21 cellular contexts compared by ENCODE assay signal in genomic region chr11:65584102-65584501, GRCh38. TPM values are rescaled to one million over a fixed set of nuclear protein-coding genes. Genes with fewer than 3 reads are reported as not detected.
DNase-seq lines count a peak whose midpoint lies in the region; ATAC-seq, FAIRE-seq and TF ChIP-seq lines count a peak whose summit lies in the region.
"Had no signal": no experiment of that assay in that cellular context is flagged by ENCODE, and none has a peak within 500 bp of the region (broad histone marks: within the 10 kb centered on the region; RNA-seq: fewer than 3 reads in every experiment).

No MANE protein-coding gene starts in this region.

- no peaks in the 10 kb centered on the region for H3K36me3 Mint-ChIP-seq in activated naive CD4-positive, alpha-beta T cell treated with anti-CD3 and anti-CD28 coated beads, Interleukin-2, amount 50 U/mL, for 24 hours
- no peaks in the 10 kb centered on the region for H3K36me3 Mint-ChIP-seq in neural crest cell (ENCODE audit: low read depth)

- TF ChIP-seq POLR2A in GM12878 (IDR thresholded peaks at IDR 0.05; ENCODE audit: low read depth, low read length): peak; percentile 66

- no peak for TF ChIP-seq EP300 in GM12878 (IDR thresholded peaks at IDR 0.05; ENCODE audit: borderline replicate concordance in 1 of 2, control insufficient read depth in 1 of 2, low read depth in 2 of 2, low read length in 2 of 2)

- no peak overlapping the region for H3K4me3 ChIP-seq in GM12878

- intact Hi-C loops in GM12878 (cut with micrococcal nuclease; ENCODE audit: unreplicated experiment): no loop called here

- no peaks in the 10 kb centered on the region for H3K9me3 Mint-ChIP-seq in activated naive CD4-positive, alpha-beta T cell treated with anti-CD3 and anti-CD28 coated beads, Interleukin-2, amount 50 U/mL, for 24 hours
- no peaks in the 10 kb centered on the region for H3K9me3 Mint-ChIP-seq in neural crest cell
- H3K9me3 Mint-ChIP-seq: endodermal cell had no signal

- no peaks in the 10 kb centered on the region for H4K20me1 ChIP-seq in GM12878 (ENCODE audit: control insufficient read depth, insufficient read depth)

- H3K27ac ChIP-seq in GM12878 (ENCODE audit: control insufficient read depth, insufficient read depth) (no peak overlapping the region), temporal lobe (ENCODE audit: low read depth, low read length) (peak overlapping the region; percentile 55)
- H3K27ac ChIP-seq: brain microvascular endothelial cell had no signal

- no peak overlapping the region for H3K4me2 ChIP-seq in GM12878 (ENCODE audit: control insufficient read depth, insufficient read depth)

- CTCF ChIA-PET in GM12878 (lab: Yijun Ruan, JAX): interaction anchor here (2.3 kb wide), 1 partner anchor 10 kb away, joined by 9 read pairs; no protein-coding TSS in a partner anchor

- POLR2A ChIA-PET in GM12878 (lab: Charles Lee): no interaction called here

- H3K27ac Mint-ChIP-seq in activated naive CD4-positive, alpha-beta T cell treated with anti-CD3 and anti-CD28 coated beads, Interleukin-2, amount 50 U/mL, for 24 hours: peak overlapping the region; percentile 30
- no peak overlapping the region for H3K27ac Mint-ChIP-seq in neural crest cell (ENCODE audit: unreplicated experiment)
- H3K27ac Mint-ChIP-seq: endodermal cell had no signal

- in situ Hi-C loops in GM12878 (cut with MboI): no loop called here

- H3K27me3 ChIP-seq in GM12878 (replicated peaks in 1 of 2; ENCODE audit: control insufficient read depth in 2 of 2, insufficient read depth in 2 of 2, low read length in 1 of 2): no peaks in the 10 kb centered on the region
- H3K27me3 ChIP-seq: brain microvascular endothelial cell had no signal

- no peak for DNase-seq in activated naive CD4-positive, alpha-beta T cell treated with anti-CD3 and anti-CD28 coated beads, Interleukin-2, amount 50 U/mL, for 16 hours
- DNase-seq in GM12878 (ENCODE audit: low read depth, low spot score) (no peak), neural crest cell (ENCODE audit: low read depth, low spot score) (no peak), mesenteric fat pad (ENCODE audit: low spot score) (no peak), NOMO-1 treated with DMSO at 0.1 percent for 48 hours (lab: John Stamatoyannopoulos, UW; ENCODE audit: unreplicated experiment) (no peak)
- DNase-seq: activated naive CD4-positive, alpha-beta T cell treated with Interleukin-2 at 50 U/mL for 16 hours; brain microvascular endothelial cell; KG1; midbrain; MV-4-11; NCI-H1694 treated with DMSO at 0.1 percent for 48 hours; NCI-H526 treated with DMSO at 0.1 percent for 48 hours; SHP77 treated with DMSO at 0.1 percent for 48 hours; stimulated activated CD4-positive, alpha-beta T cell treated with anti-CD3 and anti-CD28 coated beads, Interleukin-12 subunit alpha, Interleukin-12 subunit beta, amount 100 ng/mL, for 4 hours had no signal

- H3K36me3 ChIP-seq in GM12878 (ENCODE audit: control insufficient read depth in 2 of 2, insufficient read depth in 2 of 2, low read length in 1 of 2): peaks cover 17% of the 10 kb centered on the region in 2 experiments; a peak in 3 of 4 replicates

- RAD21 ChIA-PET in GM12878 (lab: Charles Lee; ENCODE audit: unreplicated experiment): interaction anchor here (0.6 kb wide), 1 partner anchor 58 kb away, joined by 3 read pairs; no protein-coding TSS in a partner anchor

- peaks cover 20% of the 10 kb centered on the region for H3K79me2 ChIP-seq in GM12878 (ENCODE audit: control insufficient read depth, insufficient read depth, low read length)

- H3K27me3 Mint-ChIP-seq in activated naive CD4-positive, alpha-beta T cell treated with anti-CD3 and anti-CD28 coated beads, Interleukin-2, amount 50 U/mL, for 24 hours: no peaks in the 10 kb centered on the region
- H3K27me3 Mint-ChIP-seq in neural crest cell (ENCODE audit: low read depth): no peaks in the 10 kb centered on the region

- no peak overlapping the region for H3K9ac ChIP-seq in GM12878 (ENCODE audit: control insufficient read depth, insufficient read depth, low read length)

- TF ChIP-seq RAD21 in GM12878 (IDR thresholded peaks at IDR 0.05; ENCODE audit: insufficient read depth, low read depth, low read length): no peak

- peaks cover 23% of the 10 kb centered on the region for H3K4me1 Mint-ChIP-seq in activated naive CD4-positive, alpha-beta T cell treated with anti-CD3 and anti-CD28 coated beads, Interleukin-2, amount 50 U/mL, for 24 hours
- peaks cover 27% of the 10 kb centered on the region for H3K4me1 Mint-ChIP-seq in neural crest cell
- H3K4me1 Mint-ChIP-seq: endodermal cell had no signal

- H3K4me1 ChIP-seq in GM12878 (ENCODE audit: control insufficient read depth, insufficient read depth, low read length): peaks cover 38% of the 10 kb centered on the region

- no peaks in the 10 kb centered on the region for H3K9me3 ChIP-seq in GM12878 (replicated peaks; ENCODE audit: control insufficient read depth, insufficient read depth, low read length)

- 74% methylated on average over 8 of the region's 8 CpGs for WGBS in GM12878 (ENCODE audit: insufficient coverage, insufficient replicate concordance, low lambda C conversion rate, missing lambda C conversion rate)

- BruUV-seq in GM12878 (replicated peaks; lab: Mats Ljungman, UMichigan): no TSS peak

- TF ChIP-seq CTCF in GM12878 (IDR thresholded peaks at IDR 0.05 in 2 of 3, conservative IDR thresholded peaks at IDR 0.05 in 1 of 3; ENCODE audit: control insufficient read depth in 2 of 3, extremely low read depth in 1 of 3, insufficient read depth in 1 of 3, low read depth in 3 of 3, low read length in 3 of 3) (no peak), neural crest cell (conservative IDR thresholded peaks at IDR 0.05) (no peak)

- SMC1A ChIA-PET in GM12878 (lab: Charles Lee; ENCODE audit: uncharacterized antibody, unreplicated experiment): no interaction called here

- ATAC-seq in GM12878 (no peak), HG03025 (IDR thresholded peaks at IDR 0.05; ENCODE audit: low FRiP score, unreplicated experiment) (no peak)
- ATAC-seq: left lobe of liver had no signal

- H3K4me3 Mint-ChIP-seq in activated naive CD4-positive, alpha-beta T cell treated with anti-CD3 and anti-CD28 coated beads, Interleukin-2, amount 50 U/mL, for 24 hours: no peak overlapping the region
- peak overlapping the region; percentile 15 for H3K4me3 Mint-ChIP-seq in neural crest cell
- H3K4me3 Mint-ChIP-seq: endodermal cell had no signal

- H2AFZ ChIP-seq in GM12878 (ENCODE audit: control insufficient read depth, low read depth, low read length): no peak overlapping the region

- FAIRE-seq in GM12878 (lab: Jason Lieb, UNC): no peak
- FAIRE-seq: colon, GM19239 had no signal

RNA-seq across cellular contexts. Expression of gene EHBP1L1, which starts 8.2 kb away (rescaled TPM):
- total RNA-seq in GM12878 (2013; cell fraction: nucleolus; rRNA removed): 101 and 114 TPM in 2 replicates
- total RNA-seq in GM12878 (2014; rRNA removed) (63.3 and 74.6 TPM in 2 replicates), GM12878 (2014; rRNA removed; fragmentation: Illumina TruSeq; extraction: Trizol) (32.9 and 37.1 TPM in 2 replicates), GM12878 (2021) (90.7 and 92.7 TPM in 2 replicates), neural crest cell (13.6 and 15.3 TPM in 2 replicates), temporal lobe (14.0 TPM), mesenteric fat pad (78.6 TPM)
- 22.5 TPM for polyA plus RNA-seq in GM12878 (2011; ENCODE audit: low read depth)
- polyA plus RNA-seq in GM12878 (2011; rRNA removed) (21.5 and 28.4 TPM in 2 replicates), GM12878 (2014; fragmentation: Illumina TruSeq; extraction: Trizol) (34.3 and 39.8 TPM in 2 replicates), GM12878 (2014; fragmentation: Nextera tagmentation; extraction: Ambion mirVana) (under 1 TPM; 0.06 to 0.09 TPM), GM12878 (2014; rRNA removed) (99.4 and 117 TPM in 2 replicates), GM12878 (2016; fragmentation: Nextera tagmentation; extraction: Ambion mirVana) (10 to 100 TPM; 15.5 to 18.9 TPM)
- 37.0 and 59.7 TPM in 2 replicates for polyA plus RNA-seq in GM12878 (2011; cell fraction: cytosol; rRNA removed)
- 195 and 323 TPM in 2 replicates for polyA plus RNA-seq in GM12878 (2011; cell fraction: nucleus; rRNA removed)
- polyA plus RNA-seq in GM12878 (2012): 52.1 and 68.8 TPM in 2 replicates
- polyA minus RNA-seq in GM12878 (2011; rRNA and poly(A)+ RNA removed): 22.7 and 40.4 TPM in 2 replicates
- polyA minus RNA-seq in GM12878 (2011; cell fraction: cytosol; rRNA and poly(A)+ RNA removed): 33.2 and 33.8 TPM in 2 replicates
- polyA minus RNA-seq in GM12878 (2011; cell fraction: nucleus; rRNA and poly(A)+ RNA removed): 24.8 and 46.7 TPM in 2 replicates

RNA-seq across cellular contexts. Expression of gene KCNK7, which starts 11.5 kb away (rescaled TPM):
- total RNA-seq in GM12878 (2013; cell fraction: nucleolus; rRNA removed): 0.42 and 0.67 TPM in 2 replicates
- total RNA-seq in GM12878 (2014; rRNA removed) (0.16 and 0.23 TPM in 2 replicates), GM12878 (2014; rRNA removed; fragmentation: Illumina TruSeq; extraction: Trizol) (not detected in 2 replicates), GM12878 (2021) (0.29 and 0.54 TPM in 2 replicates), neural crest cell (1.0 and 1.1 TPM in 2 replicates), temporal lobe (not detected), mesenteric fat pad (1.5 TPM)
- polyA plus RNA-seq in GM12878 (2011; ENCODE audit: low read depth): not detected
- polyA plus RNA-seq in GM12878 (2011; rRNA removed) (not detected in 2 replicates), GM12878 (2014; fragmentation: Illumina TruSeq; extraction: Trizol) (not detected in 2 replicates), GM12878 (2014; fragmentation: Nextera tagmentation; extraction: Ambion mirVana) (under 1 TPM in 1 of 2 experiments, not detected in 1; 0.11 TPM), GM12878 (2014; rRNA removed) (0.15 TPM in 1 of 2 replicates, not detected in the other), GM12878 (2016; fragmentation: Nextera tagmentation; extraction: Ambion mirVana) (not detected)
- 0.08 TPM in 1 of 2 replicates, not detected in the other for polyA plus RNA-seq in GM12878 (2011; cell fraction: cytosol; rRNA removed)
- 0.16 and 0.46 TPM in 2 replicates for polyA plus RNA-seq in GM12878 (2011; cell fraction: nucleus; rRNA removed)
- 0.08 and 0.80 TPM in 2 replicates for polyA plus RNA-seq in GM12878 (2012)
- 1.4 TPM in 1 of 2 replicates, not detected in the other for polyA minus RNA-seq in GM12878 (2011; rRNA and poly(A)+ RNA removed)
- not detected in 2 replicates for polyA minus RNA-seq in GM12878 (2011; cell fraction: cytosol; rRNA and poly(A)+ RNA removed)
- polyA minus RNA-seq in GM12878 (2011; cell fraction: nucleus; rRNA and poly(A)+ RNA removed): not detected in 2 replicates
- total RNA-seq: left lobe of liver had no signal

RNA-seq across cellular contexts. Expression of gene FAM89B, which starts 11.8 kb away (rescaled TPM):
- 6.1 and 7.8 TPM in 2 replicates for total RNA-seq in GM12878 (2013; cell fraction: nucleolus; rRNA removed)
- total RNA-seq in GM12878 (2014; rRNA removed): 26.2 and 32.0 TPM in 2 replicates
- 7.2 and 10.4 TPM in 2 replicates for total RNA-seq in GM12878 (2014; rRNA removed; fragmentation: Illumina TruSeq; extraction: Trizol)
- total RNA-seq in GM12878 (2021): 28.5 and 29.6 TPM in 2 replicates
- 4.4 TPM for polyA plus RNA-seq in GM12878 (2011; ENCODE audit: low read depth)
- polyA plus RNA-seq in GM12878 (2011; rRNA removed): 3.6 and 8.0 TPM in 2 replicates
- 16.4 and 28.8 TPM in 2 replicates for polyA plus RNA-seq in GM12878 (2011; cell fraction: cytosol; rRNA removed)
- polyA plus RNA-seq in GM12878 (2011; cell fraction: nucleus; rRNA removed): 29.2 and 30.4 TPM in 2 replicates
- 11.8 and 13.3 TPM in 2 replicates for polyA plus RNA-seq in GM12878 (2012)
- polyA plus RNA-seq in GM12878 (2014; fragmentation: Illumina TruSeq; extraction: Trizol): 0.74 and 9.1 TPM in 2 replicates
- polyA plus RNA-seq in GM12878 (2014; fragmentation: Nextera tagmentation; extraction: Ambion mirVana): 1 to 10 TPM in 1 of 2 experiments, under 1 TPM in 1; 0.34 to 2.2 TPM
- polyA plus RNA-seq in GM12878 (2014; rRNA removed): 36.7 and 50.7 TPM in 2 replicates
- polyA plus RNA-seq in GM12878 (2016; fragmentation: Nextera tagmentation; extraction: Ambion mirVana): 10 to 100 TPM in 1 of 2 experiments, 1 to 10 TPM in 1; 2.8 to 26.6 TPM
- polyA minus RNA-seq in GM12878 (2011; rRNA and poly(A)+ RNA removed): 4.4 and 9.6 TPM in 2 replicates
- 4.0 and 5.7 TPM in 2 replicates for polyA minus RNA-seq in GM12878 (2011; cell fraction: cytosol; rRNA and poly(A)+ RNA removed)
- 16.1 and 24.5 TPM in 2 replicates for polyA minus RNA-seq in GM12878 (2011; cell fraction: nucleus; rRNA and poly(A)+ RNA removed)
- total RNA-seq in neural crest cell: 82.4 and 86.3 TPM in 2 replicates
- 21.9 TPM for total RNA-seq in temporal lobe
- 37.4 TPM for total RNA-seq in mesenteric fat pad

RNA-seq across cellular contexts. Expression of gene ZNRD2, which starts 13.8 kb away (rescaled TPM):
- total RNA-seq in GM12878 (2013; cell fraction: nucleolus; rRNA removed): 31.8 and 42.8 TPM in 2 replicates
- 71.3 and 77.0 TPM in 2 replicates for total RNA-seq in GM12878 (2014; rRNA removed)
- total RNA-seq in GM12878 (2014; rRNA removed; fragmentation: Illumina TruSeq; extraction: Trizol): 20.0 and 24.8 TPM in 2 replicates
- 62.0 and 63.3 TPM in 2 replicates for total RNA-seq in GM12878 (2021)
- 35.6 TPM for polyA plus RNA-seq in GM12878 (2011; ENCODE audit: low read depth)
- 13.4 and 32.2 TPM in 2 replicates for polyA plus RNA-seq in GM12878 (2011; rRNA removed)
- 60.6 and 85.4 TPM in 2 replicates for polyA plus RNA-seq in GM12878 (2011; cell fraction: cytosol; rRNA removed)
- polyA plus RNA-seq in GM12878 (2011; cell fraction: nucleus; rRNA removed): 70.4 and 75.4 TPM in 2 replicates
- 43.7 and 53.4 TPM in 2 replicates for polyA plus RNA-seq in GM12878 (2012)
- 1.2 and 7.9 TPM in 2 replicates for polyA plus RNA-seq in GM12878 (2014; fragmentation: Illumina TruSeq; extraction: Trizol)
- 10 to 100 TPM; 14.8 to 48.7 TPM for polyA plus RNA-seq in GM12878 (2014; fragmentation: Nextera tagmentation; extraction: Ambion mirVana)
- polyA plus RNA-seq in GM12878 (2014; rRNA removed): 74.8 and 79.0 TPM in 2 replicates
- polyA plus RNA-seq in GM12878 (2016; fragmentation: Nextera tagmentation; extraction: Ambion mirVana): 100 to 1,000 TPM; 107 to 111 TPM
- polyA minus RNA-seq in GM12878 (2011; rRNA and poly(A)+ RNA removed): 5.0 and 12.2 TPM in 2 replicates
- 5.8 and 6.9 TPM in 2 replicates for polyA minus RNA-seq in GM12878 (2011; cell fraction: cytosol; rRNA and poly(A)+ RNA removed)
- 32.3 and 48.6 TPM in 2 replicates for polyA minus RNA-seq in GM12878 (2011; cell fraction: nucleus; rRNA and poly(A)+ RNA removed)
- 32.2 and 33.2 TPM in 2 replicates for total RNA-seq in neural crest cell
- 20.7 TPM for total RNA-seq in temporal lobe
- 34.9 TPM for total RNA-seq in mesenteric fat pad

RNA-seq across cellular contexts. Expression of gene LTBP3, which starts 25.9 kb away (rescaled TPM):
- 8.6 and 11.6 TPM in 2 replicates for total RNA-seq in GM12878 (2013; cell fraction: nucleolus; rRNA removed)
- 8.5 and 9.0 TPM in 2 replicates for total RNA-seq in GM12878 (2014; rRNA removed)
- 1.2 and 2.2 TPM in 2 replicates for total RNA-seq in GM12878 (2014; rRNA removed; fragmentation: Illumina TruSeq; extraction: Trizol)
- 8.0 and 9.0 TPM in 2 replicates for total RNA-seq in GM12878 (2021)
- polyA plus RNA-seq in GM12878 (2011; ENCODE audit: low read depth): 12.8 TPM
- polyA plus RNA-seq in GM12878 (2011; rRNA removed): 3.1 and 7.0 TPM in 2 replicates
- 14.4 and 24.0 TPM in 2 replicates for polyA plus RNA-seq in GM12878 (2011; cell fraction: cytosol; rRNA removed)
- polyA plus RNA-seq in GM12878 (2011; cell fraction: nucleus; rRNA removed): 47.3 and 52.7 TPM in 2 replicates
- 15.6 and 16.4 TPM in 2 replicates for polyA plus RNA-seq in GM12878 (2012)
- 1.00 and 2.3 TPM in 2 replicates for polyA plus RNA-seq in GM12878 (2014; fragmentation: Illumina TruSeq; extraction: Trizol)
- not detected for polyA plus RNA-seq in GM12878 (2014; fragmentation: Nextera tagmentation; extraction: Ambion mirVana)
- polyA plus RNA-seq in GM12878 (2014; rRNA removed): 12.2 and 14.7 TPM in 2 replicates
- polyA plus RNA-seq in GM12878 (2016; fragmentation: Nextera tagmentation; extraction: Ambion mirVana): 1 to 10 TPM; 4.0 to 5.5 TPM
- 3.8 and 4.7 TPM in 2 replicates for polyA minus RNA-seq in GM12878 (2011; rRNA and poly(A)+ RNA removed)
- 5.6 and 6.7 TPM in 2 replicates for polyA minus RNA-seq in GM12878 (2011; cell fraction: cytosol; rRNA and poly(A)+ RNA removed)
- polyA minus RNA-seq in GM12878 (2011; cell fraction: nucleus; rRNA and poly(A)+ RNA removed): 6.6 and 12.8 TPM in 2 replicates
- total RNA-seq in neural crest cell: 21.0 and 22.5 TPM in 2 replicates
- total RNA-seq in temporal lobe: 38.6 TPM
- 91.9 TPM for total RNA-seq in mesenteric fat pad
